In genomic region chr11:69588270-69588669, GRCh38 we compare ENCODE assay signal across 12 cellular contexts. TPM values are rescaled to one million over a fixed set of nuclear protein-coding genes. Genes with fewer than 3 reads are reported as not detected.
DNase-seq lines count a peak whose midpoint lies in the region; ATAC-seq, FAIRE-seq and TF ChIP-seq lines count a peak whose summit lies in the region.
"Had no signal": no experiment of that assay in that cellular context is flagged by ENCODE, and none has a peak within 500 bp of the region (broad histone marks: within the 10 kb centered on the region; RNA-seq: fewer than 3 reads in every experiment).

No MANE protein-coding gene starts in this region.

- no peaks in the 10 kb centered on the region for H4K20me1 ChIP-seq in IMR-90 (ENCODE audit: insufficient read depth, low read length)

- H3K4me3 Mint-ChIP-seq in endothelial cell (ENCODE audit: unreplicated experiment), result no peak overlapping the region
- H3K4me3 Mint-ChIP-seq: activated T-helper 1 cell treated with anti-CD3 and anti-CD28 coated beads, Interleukin-12 subunit alpha, Interleukin-12 subunit beta, Interleukin-2, Interleukin-4 antibody, amounts not matched to agents 30 ng/mL and 10 ng/mL and 1 ng/mL, durations not matched to agents 14 hours and 24 hours and 36 hours had no signal

- H2BK120ac ChIP-seq in IMR-90 (ENCODE audit: low read depth, low read length), result peak overlapping the region; percentile 69; the same call in 1 of the 2 replicates

- H4K8ac ChIP-seq in IMR-90 (ENCODE audit: low read depth in 2 of 2, low read length in 2 of 2), result peak overlapping the region in 1 of 2 experiments; percentile 71; a peak in 1 of 4 replicates

- dilution Hi-C loops in IMR-90 (cut with HindIII; ENCODE audit: low sequenced_read_pairs, unreplicated experiment), result no loop called here

- TF ChIP-seq CTCF in IMR-90 (conservative IDR thresholded peaks at IDR 0.05; ENCODE audit: low read depth, low read length) (peak; percentile 38), bronchial epithelial cell (IDR thresholded peaks at IDR 0.05; ENCODE audit: insufficient read depth, low read length, severe bottlenecking) (peak; percentile 24), endothelial cell (IDR thresholded peaks at IDR 0.05; ENCODE audit: unreplicated experiment) (no peak)

- no peak for TF ChIP-seq POLR2A in IMR-90 (IDR thresholded peaks at IDR 0.05; ENCODE audit: low read depth, low read length)

- TF ChIP-seq RAD21 in IMR-90 (IDR thresholded peaks at IDR 0.05; ENCODE audit: low read length), result peak; percentile 36

- H3K4me2 ChIP-seq in IMR-90 (ENCODE audit: low read depth, low read length), result no peak overlapping the region

- H2BK5ac ChIP-seq in IMR-90 (ENCODE audit: low read depth, low read length, poor library complexity, severe bottlenecking), result peak overlapping the region; percentile 41

- H4K91ac ChIP-seq in IMR-90 (ENCODE audit: insufficient read depth, low read depth, low read length), result no peak overlapping the region

- H2AK5ac ChIP-seq in IMR-90 (ENCODE audit: low read depth, low read length), result no peak overlapping the region

- CTCF ChIA-PET in IMR-90 (lab: Yijun Ruan, JAX), result interaction anchor here (0.6 kb wide), 1 partner anchor 235 kb away, joined by 4 read pairs; no protein-coding TSS in a partner anchor

- no peak for FAIRE-seq in bronchial epithelial cell (lab: Jason Lieb, UNC)

- no peak overlapping the region for H3K9ac ChIP-seq in IMR-90 (ENCODE audit: low read depth, low read length)

- H2AFZ ChIP-seq in IMR-90 (replicated peaks; ENCODE audit: low read length, poor library complexity), result no peak overlapping the region

- peaks cover 3% of the 10 kb centered on the region for H3K27me3 Mint-ChIP-seq in endothelial cell (ENCODE audit: unreplicated experiment)

- in situ Hi-C loops in IMR-90 (cut with MboI; ENCODE audit: low sequenced_read_pairs), result no loop called here

- H3K36me3 Mint-ChIP-seq in endothelial cell (ENCODE audit: low read depth, unreplicated experiment), result no peaks in the 10 kb centered on the region

- no peak overlapping the region for H3K27ac ChIP-seq in IMR-90 (ENCODE audit: insufficient read depth, low read length)

- H3K4ac ChIP-seq in IMR-90 (ENCODE audit: low read depth, low read length), result peak overlapping the region; percentile 51; the same call in 1 of the 2 replicates

- H3K4me3 ChIP-seq in IMR-90 (ENCODE audit: insufficient read depth, low read depth, low read length) (no peak overlapping the region), bronchial epithelial cell (ENCODE audit: low read depth, low read length) (no peak overlapping the region)

- H3K9me3 ChIP-seq in IMR-90 (ENCODE audit: control insufficient read depth, insufficient read depth, low read length), result peaks cover 2% of the 10 kb centered on the region; the same call in 1 of the 2 replicates

- H3K18ac ChIP-seq in IMR-90 (ENCODE audit: low read depth, low read length), result no peak overlapping the region; the same call in 1 of the 2 replicates

- H3K79me1 ChIP-seq in IMR-90 (ENCODE audit: low read depth in 1 of 2, low read length in 2 of 2), result 0 out of 4 replicates have a peak, but pooled peaks cover 0 to 4% of the 10 kb centered on the region in 2 experiments

- H3K4me1 ChIP-seq in IMR-90 (ENCODE audit: control insufficient read depth, insufficient read depth, low read length), result peaks cover 8% of the 10 kb centered on the region; the same call in 1 of the 2 replicates

- BruUV-seq in IMR-90 (replicated peaks; lab: Mats Ljungman, UMichigan), result no TSS peak

- H3K14ac ChIP-seq in IMR-90 (replicated peaks; ENCODE audit: low read depth, low read length), result peak overlapping the region; percentile 75; the same call in 1 of the 2 replicates

- no peak overlapping the region for H3K27ac Mint-ChIP-seq in endothelial cell (ENCODE audit: unreplicated experiment)
- H3K27ac Mint-ChIP-seq: activated T-helper 1 cell treated with anti-CD3 and anti-CD28 coated beads, Interleukin-12 subunit alpha, Interleukin-12 subunit beta, Interleukin-2, Interleukin-4 antibody, amounts not matched to agents 30 ng/mL and 10 ng/mL and 1 ng/mL, durations not matched to agents 14 hours and 24 hours and 36 hours had no signal

- H4K5ac ChIP-seq in IMR-90 (ENCODE audit: low read depth, low read length), result no peak overlapping the region

- H3K36me3 ChIP-seq in IMR-90 (ENCODE audit: control insufficient read depth, insufficient read depth, low read length), result no peaks in the 10 kb centered on the region
- no peaks in the 10 kb centered on the region for H3K36me3 ChIP-seq in bronchial epithelial cell (ENCODE audit: control insufficient read depth, insufficient read depth, low read length)

- H3K4me1 Mint-ChIP-seq in endothelial cell (ENCODE audit: unreplicated experiment), result peaks cover 5% of the 10 kb centered on the region

- POLR2A ChIA-PET in IMR-90 (lab: Charles Lee; ENCODE audit: unreplicated experiment), result no interaction called here

- H3K9me3 Mint-ChIP-seq in endothelial cell (ENCODE audit: unreplicated experiment), result no peaks in the 10 kb centered on the region

- no peak overlapping the region for H3K23ac ChIP-seq in IMR-90 (ENCODE audit: low read depth, low read length)

- H2AK9ac ChIP-seq in IMR-90 (replicated peaks; ENCODE audit: low read depth, low read length, poor library complexity), result no peak overlapping the region

- H3K27me3 ChIP-seq in IMR-90 (ENCODE audit: control insufficient read depth, insufficient read depth, low read length) (no peaks in the 10 kb centered on the region), bronchial epithelial cell (ENCODE audit: control insufficient read depth, insufficient read depth, low read length) (no peaks in the 10 kb centered on the region)

- H3K56ac ChIP-seq in IMR-90 (ENCODE audit: extremely low read depth, insufficient read depth, low read length), result no peak overlapping the region

- peaks cover 9% of the 10 kb centered on the region for H3K9me1 ChIP-seq in IMR-90 (ENCODE audit: insufficient read depth, low read length)

- WGBS in IMR-90 (ENCODE audit: extremely low coverage in 2 of 2, insufficient read length in 1 of 2), 2 experiments, result 0% methylated on average over 1 of the region's 5 CpGs; no CpG with 5 or more reads in 1 of the 2 experiments

- H2BK15ac ChIP-seq in IMR-90 (ENCODE audit: low read depth, low read length), result peak overlapping the region; percentile 53; the same call in 1 of the 3 replicates

- DNase-seq in AG20443 (ENCODE audit: low spot score), result peak; percentile 75
- peak; percentile 87 for DNase-seq in IMR-90
- DNase-seq in bronchial epithelial cell (ENCODE audit: low read depth), result peak; percentile 82
- DNase-seq in myocyte (ENCODE audit: low read depth), result peak; percentile 46
- DNase-seq in endothelial cell (ENCODE audit: low spot score), result no peak
- DNase-seq in NCI-H2171 (lab: John Stamatoyannopoulos, UW), result no peak
- no peak for DNase-seq in activated gamma-delta T cell treated with Interleukin-2 at 50 U/mL for 16 hours
- DNase-seq: left colon, NCI-H1436 treated with DMSO at 0.1 percent for 48 hours, right cardiac atrium had no signal

- H2BK20ac ChIP-seq in IMR-90 (ENCODE audit: low read depth, low read length), result peak overlapping the region; percentile 72; the same call in 1 of the 2 replicates

- intact Hi-C loops in IMR-90 (cut with micrococcal nuclease), result no loop called here

- ATAC-seq in IMR-90 (ENCODE audit: low read depth) (peak; percentile 90), GM21717 (IDR thresholded peaks at IDR 0.05; ENCODE audit: unreplicated experiment) (no peak)
- ATAC-seq: left colon, right cardiac atrium had no signal

TF ChIP-seq in IMR-90, 13 proteins besides CTCF, POLR2A, EP300 and RAD21:
- TF ChIP-seq RFX5 (IDR thresholded peaks at IDR 0.05; ENCODE audit: low read depth, low read length), result no peak
- 0 out of 2 replicates have a peak, but pooled peaks have one; percentile 21 for TF ChIP-seq SMC3 (IDR thresholded peaks at IDR 0.05; ENCODE audit: low read depth, low read length)
- peak; percentile 31; the same call in 1 of the 2 replicates for TF ChIP-seq FOS (IDR thresholded peaks at IDR 0.05; ENCODE audit: low read depth, low read length)

RNA-seq across cellular contexts. Expression of gene CCND1, which starts 52.7 kb away (rescaled TPM):
- total RNA-seq in IMR-90 (2012; rRNA removed) (717 and 748 TPM in 2 replicates), bronchial epithelial cell (83.8 and 198 TPM in 2 replicates), myocyte (107 and 133 TPM in 2 replicates), endothelial cell (ENCODE audit: unreplicated experiment) (55.6 TPM)
- 481 and 872 TPM in 2 replicates for polyA plus RNA-seq in IMR-90 (2012; rRNA removed)
- polyA plus RNA-seq in IMR-90 (2012; cell fraction: cytosol; rRNA removed), result 498 and 688 TPM in 2 replicates
- polyA plus RNA-seq in IMR-90 (2012; cell fraction: nucleus; rRNA removed; ENCODE audit: low replicate concordance), result 405 and 823 TPM in 2 replicates
- polyA plus RNA-seq in myocyte (2012), result 292 TPM

Comparison
In these comparisons a context has a peak if more than half of its experiments do, and no peak if none do; other contexts are left out.
1. DNase-seq: peak in AG20443 (single experiment), IMR-90 (single experiment), bronchial epithelial cell (single experiment) and myocyte (single experiment); none in endothelial cell (single experiment), NCI-H2171 (single experiment) and activated gamma-delta T cell treated with Interleukin-2 at 50 U/mL for 16 hours (single experiment).